ENCODE assay signal across 32 cellular contexts in genomic region chr17:33099252-33099651, GRCh38.
"Had no signal": no experiment of that assay in that cellular context is flagged by ENCODE, and none has a peak within 500 bp of the region (broad histone marks: within the 10 kb centered on the region; RNA-seq: fewer than 3 reads in every experiment).

No MANE protein-coding gene starts in this region.

- H3K27me3 ChIP-seq: adrenal gland, body of pancreas, brain microvascular endothelial cell, breast epithelium had no signal

- DNase-seq: activated B cell treated with CpG ODN at 0.5 μM for 24 hours; activated CD4-positive, alpha-beta memory T cell treated with anti-CD3 and anti-CD28 coated beads for 36 hours; activated CD4-positive, alpha-beta T cell treated with anti-CD3 and anti-CD28 coated beads for 4 hours; activated CD4-positive, alpha-beta T cell treated with anti-CD3 and anti-CD28 coated beads, Interleukin-2, amount 10 ng/mL, durations not matched to agents 24 days and 14 days; activated CD4-positive, alpha-beta T cell treated with anti-CD3 and anti-CD28 coated beads, Interleukin-2, amount 50 U/mL, for 1 hour; activated CD4-positive, alpha-beta T cell treated with anti-CD3 and anti-CD28 coated beads, Interleukin-2, amount 50 U/mL, for 4 hours; activated CD4-positive, CD25-positive, alpha-beta regulatory T cell treated with anti-CD3 and anti-CD28 coated beads, Interleukin-2, amount 50 U/mL, for 72 hours; activated CD8-positive, alpha-beta memory T cell treated with anti-CD3 and anti-CD28 coated beads, Interleukin-2, amount 50 U/mL, for 4 hours; activated CD8-positive, alpha-beta T cell treated with anti-CD3 and anti-CD28 coated beads for 36 hours; activated effector memory CD4-positive, alpha-beta T cell treated with anti-CD3 and anti-CD28 coated beads, Interleukin-2, amount 50 U/mL, for 16 hours; activated gamma-delta T cell treated with Interleukin-2 at 50 U/mL for 16 hours; activated naive CD4-positive, alpha-beta T cell; activated naive CD4-positive, alpha-beta T cell treated with anti-CD3 and anti-CD28 coated beads for 36 hours; activated naive CD4-positive, alpha-beta T cell treated with anti-CD3 and anti-CD28 coated beads, Interleukin-2, amount 50 U/mL, for 16 hours; activated naive CD8-positive, alpha-beta T cell treated with anti-CD3 and anti-CD28 coated beads for 36 hours; activated T-cell treated with anti-CD3 and anti-CD28 coated beads for 4 hours; activated T-cell treated with anti-CD3 and anti-CD28 coated beads, Interleukin-2, amount 50 U/mL, for 1 hour; activated T-cell treated with anti-CD3 and anti-CD28 coated beads, Interleukin-2, amount 50 U/mL, for 4 hours; activated T-cell treated with anti-CD3 and anti-CD28 coated beads, Interleukin-2, amount 50 U/mL, for 72 hours; adrenal gland; amniotic stem cell; aorta; body of pancreas; brain microvascular endothelial cell; central memory CD4-positive, alpha-beta T cell; T-cell; T-helper 17 cell; T-helper 9 cell had no signal

- ATAC-seq: activated CD8-positive, alpha-beta T cell treated with anti-CD3 and anti-CD28 coated beads for 36 hours; activated naive CD4-positive, alpha-beta T cell treated with anti-CD3 and anti-CD28 coated beads, Interleukin-2, amount 50 U/mL, for 72 hours; activated T-cell treated with anti-CD3 and anti-CD28 coated beads, Interleukin-2, amount 50 U/mL, for 4 hours; activated T-cell treated with anti-CD3 and anti-CD28 coated beads, Interleukin-2, amount 50 U/mL, for 72 hours; activated T-helper 17 cell treated with anti-CD3 and anti-CD28 coated beads, Interleukin-2, amount 50 U/mL, for 72 hours; body of pancreas; T-cell; T-helper 17 cell had no signal

- H3K4me1 ChIP-seq: adrenal gland, body of pancreas, breast epithelium had no signal

- H3K27ac ChIP-seq: adrenal gland, body of pancreas, brain microvascular endothelial cell, breast epithelium, VCaP had no signal

- H3K36me3 ChIP-seq: adrenal gland, brain microvascular endothelial cell, breast epithelium had no signal

- H3K4me3 ChIP-seq: adrenal gland, body of pancreas, breast epithelium had no signal

- H3K9me3 ChIP-seq: adrenal gland, body of pancreas, breast epithelium had no signal
